ENCODE assay signal across 8 cellular contexts in genomic region chr19:37654833-37655688, GRCh38. TPM values are rescaled to one million over a fixed set of nuclear protein-coding genes. Genes with fewer than 3 reads are reported as not detected.
DNase-seq lines count a peak whose midpoint lies in the region; ATAC-seq and TF ChIP-seq lines count a peak whose summit lies in the region.

Gene ZFP30, minus strand, starts transcription at chr19:37655465. Its CDS starts 7,643 bp downstream, at chr19:37647822.

- H3K9ac ChIP-seq in mammary epithelial cell (ENCODE audit: insufficient read depth, low read length), result peak within 1 kb of the TSS; percentile 72
- H3K9ac ChIP-seq in smooth muscle cell (ENCODE audit: low read depth), result peak within 1 kb of the TSS; percentile 30

- peak; percentile 47 for DNase-seq in NCI-H187 treated with DMSO at 0.1 percent for 48 hours (lab: John Stamatoyannopoulos, UW)
- peak; percentile 87 for DNase-seq in mammary epithelial cell
- DNase-seq in inferior parietal cortex (ENCODE audit: extremely low spot score), result peak; percentile 90
- peak; percentile 85 for DNase-seq in smooth muscle cell (lab: John Stamatoyannopoulos, UW; ENCODE audit: unreplicated experiment)
- DNase-seq in NOMO-1 treated with dmso at 0.1 percent for 144 hours (lab: John Stamatoyannopoulos, UW; ENCODE audit: unreplicated experiment), result no peak

- peak; percentile 28 for TF ChIP-seq POLR2A in GM10847 (IDR thresholded peaks at IDR 0.05; ENCODE audit: extremely low read depth, insufficient read length)

- no TSS peak for BruUV-seq in mammary epithelial cell (replicated peaks; lab: Mats Ljungman, UMichigan)

- ATAC-seq in HG02678 (IDR thresholded peaks at IDR 0.05; ENCODE audit: unreplicated experiment), result peak; percentile 84

- H3K4me2 ChIP-seq in mammary epithelial cell (ENCODE audit: insufficient read depth, low read depth, low read length) (peak within 1 kb of the TSS; percentile 99), smooth muscle cell (peak within 1 kb of the TSS; percentile 96)

- no peaks in the 10 kb centered on the region for H3K36me3 ChIP-seq in mammary epithelial cell (ENCODE audit: insufficient read depth, low read length)
- no peaks in the 10 kb centered on the region for H3K36me3 ChIP-seq in smooth muscle cell (ENCODE audit: low read depth)

- CTCF ChIA-PET in mammary epithelial cell (lab: Charles Lee; ENCODE audit: low non-redundant PET), result no interaction called here

- peaks cover 44% of the 10 kb centered on the region for H3K79me2 ChIP-seq in mammary epithelial cell (ENCODE audit: insufficient read depth, low read length)
- peaks cover 46% of the 10 kb centered on the region for H3K79me2 ChIP-seq in smooth muscle cell (ENCODE audit: low read depth)

- 0% methylated on average over 15 of the region's 66 CpGs for WGBS in mammary epithelial cell (ENCODE audit: low coverage, missing lambda C conversion rate)
- 1% methylated on average over 58 of the region's 66 CpGs for WGBS in smooth muscle cell (ENCODE audit: low lambda C conversion rate)

- H4K20me1 ChIP-seq in mammary epithelial cell (ENCODE audit: insufficient read depth, low read length) (no peaks in the 10 kb centered on the region), smooth muscle cell (ENCODE audit: low read depth) (peaks cover 10% of the 10 kb centered on the region)

- TF ChIP-seq CTCF in VCaP (conservative IDR thresholded peaks at IDR 0.05) (no peak), mammary epithelial cell (conservative IDR thresholded peaks at IDR 0.05 in 1 of 2, IDR thresholded peaks at IDR 0.05 in 1 of 2; ENCODE audit: extremely low read depth in 1 of 2, insufficient read depth in 1 of 2, low read depth in 1 of 2, low read length in 2 of 2) (no peak), smooth muscle cell (IDR thresholded peaks at IDR 0.05; ENCODE audit: borderline replicate concordance, insufficient read depth, poor library complexity, severe bottlenecking) (no peak)

- H3K9me3 ChIP-seq in mammary epithelial cell (replicated peaks; ENCODE audit: insufficient read depth, low read length) (peaks cover 2% of the 10 kb centered on the region), smooth muscle cell (replicated peaks; ENCODE audit: low read depth) (no peaks in the 10 kb centered on the region)

- H3K4me3 ChIP-seq in mammary epithelial cell (replicated peaks in 1 of 3; ENCODE audit: insufficient read depth in 1 of 3, low read depth in 2 of 3, low read length in 3 of 3) (peak within 1 kb of the TSS; percentile 74 to 87 (median 79)), smooth muscle cell (peak within 1 kb of the TSS; percentile 82)

- in situ Hi-C loops in mammary epithelial cell (cut with MboI; ENCODE audit: low sequenced_read_pairs in 2 of 2), result no loop called here

- peak within 1 kb of the TSS; percentile 100 for H2AFZ ChIP-seq in mammary epithelial cell (ENCODE audit: low read depth, low read length)
- peak within 1 kb of the TSS; percentile 93 for H2AFZ ChIP-seq in smooth muscle cell (ENCODE audit: low read depth)

- peaks cover 2% of the 10 kb centered on the region for H3K4me1 ChIP-seq in mammary epithelial cell (ENCODE audit: insufficient read depth, low read length)
- H3K4me1 ChIP-seq in smooth muscle cell (ENCODE audit: low read depth), result peaks cover 22% of the 10 kb centered on the region

- intact Hi-C loops in mammary epithelial cell (cut with micrococcal nuclease), result loop anchor here (1.0 to 5.0 kb wide), 2 partner anchors 61 to 188 kb away; partner anchors contain the start of genes ZNF540, ZNF569, ZNF570 and ZNF571

- H3F3A ChIP-seq in smooth muscle cell (ENCODE audit: low read depth), result peaks cover 11% of the 10 kb centered on the region

- H3K27ac ChIP-seq in VCaP, result peak within 1 kb of the TSS; percentile 94
- peak within 1 kb of the TSS; percentile 67 for H3K27ac ChIP-seq in mammary epithelial cell (ENCODE audit: insufficient read depth, low read depth, low read length)
- H3K27ac ChIP-seq in smooth muscle cell (ENCODE audit: low read depth), result peak within 1 kb of the TSS; percentile 32

- H3K27me3 ChIP-seq in mammary epithelial cell (ENCODE audit: insufficient read depth, low read length) (no peaks in the 10 kb centered on the region), smooth muscle cell (ENCODE audit: low read depth) (no peaks in the 10 kb centered on the region)

- dilution Hi-C loops in mammary epithelial cell (cut with HindIII; ENCODE audit: low sequenced_read_pairs), result no loop called here

RNA-seq across cellular contexts. Expression of gene ZFP30, which starts in this region (rescaled TPM):
- 10 to 100 TPM; 10.9 to 19.2 TPM for total RNA-seq in mammary epithelial cell
- 1.8 TPM for polyA plus RNA-seq in mammary epithelial cell
- 2.0 TPM for polyA minus RNA-seq in mammary epithelial cell
- total RNA-seq in smooth muscle cell, result 9.0 and 9.2 TPM in 2 replicates
- 2.0 and 2.3 TPM in 2 replicates for polyA plus RNA-seq in smooth muscle cell

Comparison
In these comparisons a context has a peak if more than half of its experiments do, and no peak if none do; other contexts are left out.
1. H3K27ac ChIP-seq: peak in every context shown above with its lines; median percentile 94 in VCaP; 67 in mammary epithelial cell; 32 in smooth muscle cell.